In genomic region chr12:5200276-5201087, GRCh38 we compare ENCODE assay signal across 8 cellular contexts.
A peak's percentile ranks its signal among the peaks of the same experiment; 100 is the strongest.
DNase-seq lines count a peak whose midpoint lies in the region; ATAC-seq and TF ChIP-seq lines count a peak whose summit lies in the region.

No MANE protein-coding gene starts in this region.

- peak; percentile 95 for TF ChIP-seq CTCF in 22Rv1 (IDR thresholded peaks at IDR 0.05)
- TF ChIP-seq CTCF in GM12864 (IDR thresholded peaks at IDR 0.05; ENCODE audit: low read depth, low read length, missing control alignments): peak; percentile 65
- peak; percentile 47 for TF ChIP-seq CTCF in colonic mucosa (IDR thresholded peaks at IDR 0.05)
- no peak for TF ChIP-seq CTCF in omental fat pad (IDR thresholded peaks at IDR 0.05)

- ATAC-seq in HG02884 (IDR thresholded peaks at IDR 0.05; ENCODE audit: unreplicated experiment) (no peak), omental fat pad (ENCODE audit: low FRiP score) (no peak), GM21390 (IDR thresholded peaks at IDR 0.05; ENCODE audit: unreplicated experiment) (no peak)

- no peak for DNase-seq in GM12864 (ENCODE audit: low read depth)
- peak; percentile 32 for DNase-seq in NCI-H345 (lab: John Stamatoyannopoulos, UW)
- peak; percentile 39 for DNase-seq in colonic mucosa
- peak; percentile 10 for DNase-seq in midbrain (lab: John Stamatoyannopoulos, UW)
- DNase-seq in omental fat pad (ENCODE audit: low spot score): no peak

- H3K4me1 ChIP-seq in colonic mucosa: no peaks in the 10 kb centered on the region

- intact Hi-C loops in colonic mucosa (cut with DNase I): loop anchor here (2.0 kb wide), 1 partner anchor 240 kb away; no protein-coding TSS in a partner anchor

- no peaks in the 10 kb centered on the region for H3K27me3 ChIP-seq in colonic mucosa

- H3K36me3 ChIP-seq in colonic mucosa: no peaks in the 10 kb centered on the region

- no peaks in the 10 kb centered on the region for H3K9me3 ChIP-seq in colonic mucosa

- H3K9ac ChIP-seq in colonic mucosa (ENCODE audit: low read depth in 2 of 2, low read length in 2 of 2): no peak overlapping the region

- H3K4me3 ChIP-seq in GM12864 (ENCODE audit: low read depth, low read length): no peak overlapping the region
- no peak overlapping the region for H3K4me3 ChIP-seq in colonic mucosa

- H3K27ac ChIP-seq in 22Rv1: no peak overlapping the region
- H3K27ac ChIP-seq in colonic mucosa: no peak overlapping the region

Comparison
In these comparisons a context has a peak if more than half of its experiments do, and no peak if none do; other contexts are left out.
1. CTCF ChIP-seq: peak in 22Rv1 (single experiment), GM12864 (single experiment) and colonic mucosa (single experiment); none in omental fat pad (0 of 3).
2. DNase-seq: peak in NCI-H345 (single experiment), colonic mucosa (single experiment) and midbrain (single experiment); none in GM12864 (single experiment) and omental fat pad (single experiment).